ENCODE assay signal across 8 cellular contexts in genomic region chr16:29604641-29605549, GRCh38. TPM values are rescaled to one million over a fixed set of nuclear protein-coding genes. Genes with fewer than 3 reads are reported as not detected.
A peak's percentile ranks its signal among the peaks of the same experiment; 100 is the strongest.
DNase-seq lines count a peak whose midpoint lies in the region; ATAC-seq and TF ChIP-seq lines count a peak whose summit lies in the region.
"Not testable (repeated sequence)": the region's sequence is repeated elsewhere in the genome, so short reads cannot be mapped to it uniquely, and the experiment has no call there.

No MANE protein-coding gene starts in this region.

- not testable (repeated sequence) for TF ChIP-seq CTCF in uterus (IDR thresholded peaks at IDR 0.05)

- not testable (repeated sequence) for H3K4me3 ChIP-seq in trophoblast cell (ENCODE audit: low read depth, low read length); uterus

- not testable (repeated sequence) for H3K79me1 ChIP-seq in trophoblast cell (ENCODE audit: low read length)

- not testable (repeated sequence) for H4K8ac ChIP-seq in trophoblast cell (ENCODE audit: low read depth, low read length)

- intact Hi-C loops in uterus (cut with DNase I; ENCODE audit: low total_unique reads), result not testable (repeated sequence)

- H3K27ac ChIP-seq in trophoblast cell (ENCODE audit: low read depth, low read length), result not testable (repeated sequence)
- H3K27ac ChIP-seq in uterus, result peak overlapping the region in 1 of 2 donors; percentile 57

- not testable (repeated sequence) for H3K79me2 ChIP-seq in trophoblast cell (ENCODE audit: control insufficient read depth, insufficient read depth, low read length, poor library complexity)

- peak overlapping the region; percentile 20 for H3K14ac ChIP-seq in trophoblast cell (ENCODE audit: low read length)

- H3K9ac ChIP-seq in trophoblast cell (ENCODE audit: low read length), result not testable (repeated sequence)

- H2BK5ac ChIP-seq in trophoblast cell (ENCODE audit: low read depth, low read length, poor library complexity), result not testable (repeated sequence)

- H3K27me3 Mint-ChIP-seq in IgD-negative memory B cell; activated naive CD4-positive, alpha-beta T cell treated with anti-CD3 and anti-CD28 coated beads, Interleukin-2, amount 10 ng/mL, durations not matched to agents 7 days and 5 days: not testable (repeated sequence)

- not testable (repeated sequence) for H3K27me3 ChIP-seq in trophoblast cell (ENCODE audit: insufficient read depth, low read length); uterus

- not testable (repeated sequence) for H3K9me3 ChIP-seq in trophoblast cell (ENCODE audit: insufficient read depth, low read depth, low read length); uterus

- not testable (repeated sequence) for H2AFZ ChIP-seq in trophoblast cell (ENCODE audit: insufficient read depth, low read length, poor library complexity)

- no CpG with 5 or more reads among the region's 21 CpGs for WGBS in trophoblast cell (ENCODE audit: extremely low coverage, insufficient coverage, insufficient read length)

- H3K4me3 Mint-ChIP-seq in IgD-negative memory B cell, result peak overlapping the region in 1 of 4 donors; percentile 43
- not testable (repeated sequence) for H3K4me3 Mint-ChIP-seq in activated naive CD4-positive, alpha-beta T cell treated with anti-CD3 and anti-CD28 coated beads, Interleukin-2, amount 10 ng/mL, durations not matched to agents 7 days and 5 days

- not testable (repeated sequence) for H2BK12ac ChIP-seq in trophoblast cell (ENCODE audit: low read length)

- not testable (repeated sequence) for H3K9me3 Mint-ChIP-seq in IgD-negative memory B cell; activated naive CD4-positive, alpha-beta T cell treated with anti-CD3 and anti-CD28 coated beads, Interleukin-2, amount 10 ng/mL, durations not matched to agents 7 days and 5 days

- H3K36me3 Mint-ChIP-seq in IgD-negative memory B cell; activated naive CD4-positive, alpha-beta T cell treated with anti-CD3 and anti-CD28 coated beads, Interleukin-2, amount 10 ng/mL, durations not matched to agents 7 days and 5 days: not testable (repeated sequence)

- CTCF ChIA-PET in activated naive CD4-positive, alpha-beta T cell treated with anti-CD3 and anti-CD28 coated beads, Interleukin-2, amount 10 ng/mL, durations not matched to agents 7 days and 5 days (lab: Charles Lee), result not testable (repeated sequence)

- not testable (repeated sequence) for TF ChIP-seq POLR2A in uterus (IDR thresholded peaks at IDR 0.05)

- peak overlapping the region; percentile 25 to 64 (median 53) for H3K27ac Mint-ChIP-seq in IgD-negative memory B cell
- peak overlapping the region; percentile 61 for H3K27ac Mint-ChIP-seq in activated naive CD4-positive, alpha-beta T cell treated with anti-CD3 and anti-CD28 coated beads, Interleukin-2, amount 10 ng/mL, durations not matched to agents 7 days and 5 days

- peaks cover 9 to 14% of the 10 kb centered on the region in 2 experiments for H3K4me1 ChIP-seq in trophoblast cell (ENCODE audit: control insufficient read depth in 1 of 2, insufficient read depth in 2 of 2, low read length in 2 of 2)
- not testable (repeated sequence) for H3K4me1 ChIP-seq in uterus

- not testable (repeated sequence) for H4K12ac ChIP-seq in trophoblast cell (ENCODE audit: low read depth, low read length)

- not testable (repeated sequence) for H3K18ac ChIP-seq in trophoblast cell (ENCODE audit: low read length)

- H2BK120ac ChIP-seq in trophoblast cell (ENCODE audit: insufficient read depth, low read length, poor library complexity), result not testable (repeated sequence)

- peaks cover 19 to 22% (median 21%) of the 10 kb centered on the region in 3 donors for H3K4me1 Mint-ChIP-seq in IgD-negative memory B cell
- peaks cover 56% of the 10 kb centered on the region for H3K4me1 Mint-ChIP-seq in activated naive CD4-positive, alpha-beta T cell treated with anti-CD3 and anti-CD28 coated beads, Interleukin-2, amount 10 ng/mL, durations not matched to agents 7 days and 5 days

- H3K4me2 ChIP-seq in trophoblast cell (ENCODE audit: low read length), result not testable (repeated sequence)

- DNase-seq in D341Med (ENCODE audit: low spot score), result peak; percentile 22
- DNase-seq in activated naive CD4-positive, alpha-beta T cell treated with anti-CD3 and anti-CD28 coated beads, Interleukin-2, amount 10 ng/mL, durations not matched to agents 7 days and 5 days, result not testable (repeated sequence)
- DNase-seq in epidermal melanocyte (ENCODE audit: insufficient read length, low spot score), result peak; percentile 19
- peak; percentile 2 for DNase-seq in iPS-NIHi11 (ENCODE audit: low spot score)
- peak; percentile 75 to 78 for DNase-seq in trophoblast cell
- peak; percentile 50 to 57 for DNase-seq in uterus

- not testable (repeated sequence) for H4K91ac ChIP-seq in trophoblast cell (ENCODE audit: low read depth, low read length)

- ATAC-seq in SK-N-SH treated with all-trans-retinoic acid at 6 μM for 48 hours, result peak; percentile 85

- H3K23ac ChIP-seq in trophoblast cell (ENCODE audit: low read length), result not testable (repeated sequence)

- H2AK5ac ChIP-seq in trophoblast cell (ENCODE audit: low read length), result not testable (repeated sequence)

- not testable (repeated sequence) for H3K36me3 ChIP-seq in trophoblast cell (ENCODE audit: control insufficient read depth in 1 of 2, insufficient read depth in 2 of 2, low read length in 2 of 2); uterus

- H3K4ac ChIP-seq in trophoblast cell (ENCODE audit: low read depth, low read length), result not testable (repeated sequence)

RNA-seq across cellular contexts. Expression of gene SPN, which starts 58.2 kb away (rescaled TPM):
- 11.0 TPM for polyA plus RNA-seq in IgD-negative memory B cell
- polyA plus RNA-seq in trophoblast cell (2013), result 0.10 and 0.15 TPM in 2 replicates
- 1 to 10 TPM in 1 of 4 donors, under 1 TPM in 2, not detected in 1; 0.26 to 2.4 (median 0.83) TPM for total RNA-seq in uterus
